In the genomic region with DNA sequence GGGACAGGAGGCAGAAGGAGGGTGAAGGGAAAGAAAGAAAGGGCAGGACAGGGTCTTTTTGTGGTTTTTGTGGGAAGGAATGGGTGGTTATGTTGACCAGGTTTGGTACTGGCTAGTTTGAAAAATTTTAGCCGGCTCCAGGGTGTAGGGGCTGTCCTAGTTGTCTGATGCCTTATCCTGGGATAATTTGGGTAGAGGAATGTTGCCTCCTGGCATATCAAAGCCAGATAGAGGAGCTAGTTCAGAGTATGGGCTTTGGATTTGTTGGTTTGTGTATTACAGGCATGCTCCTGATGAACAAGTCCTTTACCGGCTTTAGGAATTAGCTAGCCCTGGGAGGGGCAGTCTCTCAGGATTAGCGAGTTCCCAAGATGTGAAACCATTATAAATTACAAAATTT, we compare ENCODE assay signal across 22 cellular contexts.
DNase-seq lines count a peak whose midpoint lies in the region; ATAC-seq and TF ChIP-seq lines count a peak whose summit lies in the region.
"Had no signal": no experiment of that assay in that cellular context is flagged by ENCODE, and none has a peak within 500 bp of the region (broad histone marks: within the 10 kb centered on the region; RNA-seq: fewer than 3 reads in every experiment).

No MANE protein-coding gene starts in this region.

- dilution Hi-C loops in IMR-90 (cut with HindIII; ENCODE audit: low sequenced_read_pairs, unreplicated experiment), result no loop called here

- peak overlapping the region; percentile 8; the same call in 2 of the 3 replicates for H2BK15ac ChIP-seq in IMR-90 (ENCODE audit: low read depth, low read length)

- no peak overlapping the region for H2AK9ac ChIP-seq in IMR-90 (replicated peaks; ENCODE audit: low read depth, low read length, poor library complexity)

- H3K27ac Mint-ChIP-seq in type B pancreatic cell, result peak overlapping the region; percentile 64
- H3K27ac Mint-ChIP-seq: B cell; CD4-positive, CD25-positive, alpha-beta regulatory T cell; CD8-positive, alpha-beta T cell; H9; HFFc6 had no signal

- 0 out of 2 replicates have a peak, but pooled peaks cover 3% of the 10 kb centered on the region for H3K9me1 ChIP-seq in IMR-90 (ENCODE audit: insufficient read depth, low read length)

- ATAC-seq in IMR-90 (ENCODE audit: low read depth), result no peak
- peak; percentile 41 for ATAC-seq in esophagus mucosa
- ATAC-seq: CD8-positive, alpha-beta T cell; GM12878; HCT116 had no signal

- H3K14ac ChIP-seq in IMR-90 (replicated peaks; ENCODE audit: low read depth, low read length), result no peak overlapping the region

- no peaks in the 10 kb centered on the region for H3K79me1 ChIP-seq in IMR-90 (ENCODE audit: low read depth in 1 of 2, low read length in 2 of 2)

- H3K36me3 Mint-ChIP-seq in type B pancreatic cell, result no peaks in the 10 kb centered on the region
- H3K36me3 Mint-ChIP-seq: CD4-positive, CD25-positive, alpha-beta regulatory T cell; CD8-positive, alpha-beta T cell had no signal

- peak overlapping the region; percentile 26 for H3K4ac ChIP-seq in IMR-90 (ENCODE audit: low read depth, low read length)

- H4K8ac ChIP-seq in IMR-90 (ENCODE audit: low read depth in 2 of 2, low read length in 2 of 2), result peak overlapping the region in 1 of 2 experiments; percentile 48; a peak in 3 of 4 replicates

- H2AFZ ChIP-seq in IMR-90 (replicated peaks; ENCODE audit: low read length, poor library complexity), result no peak overlapping the region
- H2AFZ ChIP-seq: GM23248 had no signal

- H3K9me3 Mint-ChIP-seq in type B pancreatic cell, result no peaks in the 10 kb centered on the region
- H3K9me3 Mint-ChIP-seq: CD8-positive, alpha-beta T cell; H9 had no signal

- peak overlapping the region; percentile 1 for H2BK20ac ChIP-seq in IMR-90 (ENCODE audit: low read depth, low read length)

- H3K9ac ChIP-seq in IMR-90 (ENCODE audit: low read depth, low read length), result no peak overlapping the region
- H3K9ac ChIP-seq: BLaER1, GM23248 had no signal

- H4K91ac ChIP-seq in IMR-90 (ENCODE audit: insufficient read depth, low read depth, low read length), result peak overlapping the region; percentile 48

- H3K56ac ChIP-seq in IMR-90 (ENCODE audit: extremely low read depth, insufficient read depth, low read length), result no peak overlapping the region

- H3K27ac ChIP-seq in IMR-90 (ENCODE audit: insufficient read depth, low read length) (peak overlapping the region; percentile 35; the same call in 1 of the 2 replicates), cingulate gyrus (ENCODE audit: low read depth, low read length) (peak overlapping the region; percentile 42), esophagus squamous epithelium (peak overlapping the region in 1 of 4 donors; percentile 61)
- H3K27ac ChIP-seq: BLaER1, C4-2B, GM23248 had no signal

- TF ChIP-seq CTCF in IMR-90 (conservative IDR thresholded peaks at IDR 0.05; ENCODE audit: low read depth, low read length) (no peak), type B pancreatic cell (conservative IDR thresholded peaks at IDR 0.05) (no peak), esophagus squamous epithelium (IDR thresholded peaks at IDR 0.05) (no peak)

- no peak for TF ChIP-seq RAD21 in IMR-90 (IDR thresholded peaks at IDR 0.05; ENCODE audit: low read length)

- H2BK120ac ChIP-seq in IMR-90 (ENCODE audit: low read depth, low read length), result peak overlapping the region; percentile 31

- H3K4me3 Mint-ChIP-seq in type B pancreatic cell, result peak overlapping the region; percentile 49
- H3K4me3 Mint-ChIP-seq: B cell; CD4-positive, CD25-positive, alpha-beta regulatory T cell; CD8-positive, alpha-beta T cell; H9; HFFc6 had no signal

- intact Hi-C loops in IMR-90 (cut with micrococcal nuclease) (no loop called here), esophagus squamous epithelium (cut with DNase I) (no loop called here)

- H4K20me1 ChIP-seq in IMR-90 (ENCODE audit: insufficient read depth, low read length), result no peaks in the 10 kb centered on the region
- H4K20me1 ChIP-seq: BLaER1 had no signal

- H3K4me1 ChIP-seq in IMR-90 (ENCODE audit: control insufficient read depth, insufficient read depth, low read length) (peaks cover 33% of the 10 kb centered on the region), esophagus squamous epithelium (peaks cover 0 to 11% (median 3%) of the 10 kb centered on the region in 3 donors)
- H3K4me1 ChIP-seq: Caco-2 had no signal

- peak overlapping the region; percentile 86 for H4K5ac ChIP-seq in IMR-90 (ENCODE audit: low read depth, low read length)

- H2BK5ac ChIP-seq in IMR-90 (ENCODE audit: low read depth, low read length, poor library complexity, severe bottlenecking), result no peak overlapping the region

- H3K4me1 Mint-ChIP-seq in type B pancreatic cell (ENCODE audit: unreplicated experiment), result no peaks in the 10 kb centered on the region
- H3K4me1 Mint-ChIP-seq: B cell; CD4-positive, CD25-positive, alpha-beta regulatory T cell; H9 had no signal

- no TSS peak for BruUV-seq in IMR-90 (replicated peaks; lab: Mats Ljungman, UMichigan)

- H3K36me3 ChIP-seq in IMR-90 (ENCODE audit: control insufficient read depth, insufficient read depth, low read length) (no peaks in the 10 kb centered on the region), esophagus squamous epithelium (no peaks in the 10 kb centered on the region)
- H3K36me3 ChIP-seq: BLaER1 had no signal

- POLR2A ChIA-PET in IMR-90 (lab: Charles Lee; ENCODE audit: unreplicated experiment), result no interaction called here

- 0 out of 2 replicates have a peak overlapping the region, but pooled peaks have one; percentile 13 for H2AK5ac ChIP-seq in IMR-90 (ENCODE audit: low read depth, low read length)

- in situ Hi-C loops in IMR-90 (cut with MboI; ENCODE audit: low sequenced_read_pairs), result loop anchor here (10.0 kb wide), 1 partner anchor 142 kb away; no protein-coding TSS in a partner anchor

- DNase-seq in IMR-90, result no peak
- DNase-seq in type B pancreatic cell (ENCODE audit: extremely low spot score, unreplicated experiment), result no peak
- no peak for DNase-seq in GOT3 (lab: John Stamatoyannopoulos, UW)
- DNase-seq in esophagus squamous epithelium (lab: John Stamatoyannopoulos, UW), result no peak
- DNase-seq in A172 (ENCODE audit: low spot score), result no peak
- DNase-seq: 8988T; CD4-positive, CD25-positive, alpha-beta regulatory T cell; CD8-positive, alpha-beta T cell; DMS153; DND-41; GDM1; GM23248; H9; HFFc6 had no signal

- no CpG with 5 or more reads among the region's 3 CpGs for WGBS in IMR-90 (ENCODE audit: extremely low coverage in 2 of 2, insufficient read length in 1 of 2), 2 experiments
- 60 to 62% methylated on average over 3 of the region's 3 CpGs for WGBS in esophagus squamous epithelium, 2 donors

- peak overlapping the region; percentile 68; the same call in 1 of the 2 replicates for H3K18ac ChIP-seq in IMR-90 (ENCODE audit: low read depth, low read length)

- H3K9me3 ChIP-seq in IMR-90 (ENCODE audit: control insufficient read depth, insufficient read depth, low read length), result no peaks in the 10 kb centered on the region
- H3K9me3 ChIP-seq in esophagus squamous epithelium, result no peaks in the 10 kb centered on the region
- H3K9me3 ChIP-seq: BLaER1, Caco-2 had no signal

- no peak overlapping the region for H3K4me2 ChIP-seq in IMR-90 (ENCODE audit: low read depth, low read length)
- H3K4me2 ChIP-seq: BLaER1 had no signal

- TF ChIP-seq POLR2A in IMR-90 (IDR thresholded peaks at IDR 0.05; ENCODE audit: low read depth, low read length) (no peak), esophagus squamous epithelium (IDR thresholded peaks at IDR 0.05) (no peak)

- H3K23ac ChIP-seq in IMR-90 (ENCODE audit: low read depth, low read length), result no peak overlapping the region

- H3K27me3 Mint-ChIP-seq in type B pancreatic cell, result peaks cover 3% of the 10 kb centered on the region

- H3K27me3 ChIP-seq in IMR-90 (ENCODE audit: control insufficient read depth, insufficient read depth, low read length) (no peaks in the 10 kb centered on the region), esophagus squamous epithelium (no peaks in the 10 kb centered on the region)
- H3K27me3 ChIP-seq: BLaER1 had no signal

- no peak overlapping the region for H3K4me3 ChIP-seq in IMR-90 (ENCODE audit: insufficient read depth, low read depth, low read length)
- H3K4me3 ChIP-seq in esophagus squamous epithelium, result no peak overlapping the region
- H3K4me3 ChIP-seq: BLaER1, GM12878, GM23248 had no signal

- CTCF ChIA-PET in IMR-90 (lab: Yijun Ruan, JAX), result interaction anchor here (0.5 to 0.6 kb wide), 2 partner anchors 21 to 76 kb away, joined by 3 read pairs; no protein-coding TSS in a partner anchor

TF ChIP-seq in IMR-90, 13 proteins besides CTCF, POLR2A, EP300 and RAD21 (continues in another document):
- TF ChIP-seq MAFK (IDR thresholded peaks at IDR 0.05; ENCODE audit: low read depth, low read length), result no peak
- no peak for TF ChIP-seq MXI1 (IDR thresholded peaks at IDR 0.05; ENCODE audit: borderline replicate concordance, low read depth, low read length)
- no peak for TF ChIP-seq FOS (IDR thresholded peaks at IDR 0.05; ENCODE audit: low read depth, low read length)
- TF ChIP-seq NFE2L2 (IDR thresholded peaks at IDR 0.05; ENCODE audit: low read depth, low read length), result no peak
- TF ChIP-seq CHD1 (IDR thresholded peaks at IDR 0.05; ENCODE audit: low read depth, low read length), result no peak
- TF ChIP-seq CEBPB (IDR thresholded peaks at IDR 0.05; ENCODE audit: low read depth, low read length), result no peak
- no peak for TF ChIP-seq RCOR1 (IDR thresholded peaks at IDR 0.05; ENCODE audit: insufficient replicate concordance, low read length)
- TF ChIP-seq RFX5 (IDR thresholded peaks at IDR 0.05; ENCODE audit: low read depth, low read length), result no peak
- TF ChIP-seq, protein P1, sequence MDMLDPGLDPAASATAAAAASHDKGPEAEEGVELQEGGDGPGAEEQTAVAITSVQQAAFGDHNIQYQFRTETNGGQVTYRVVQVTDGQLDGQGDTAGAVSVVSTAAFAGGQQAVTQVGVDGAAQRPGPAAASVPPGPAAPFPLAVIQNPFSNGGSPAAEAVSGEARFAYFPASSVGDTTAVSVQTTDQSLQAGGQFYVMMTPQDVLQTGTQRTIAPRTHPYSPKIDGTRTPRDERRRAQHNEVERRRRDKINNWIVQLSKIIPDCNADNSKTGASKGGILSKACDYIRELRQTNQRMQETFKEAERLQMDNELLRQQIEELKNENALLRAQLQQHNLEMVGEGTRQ (IDR thresholded peaks at IDR 0.05; ENCODE audit: low read depth, low read length), result no peak
- no peak for TF ChIP-seq SMC3 (IDR thresholded peaks at IDR 0.05; ENCODE audit: low read depth, low read length)
- no peak for TF ChIP-seq MAZ (IDR thresholded peaks at IDR 0.05; ENCODE audit: borderline replicate concordance, low read depth, low read length)
- no peak for TF ChIP-seq ELK1 (IDR thresholded peaks at IDR 0.05; ENCODE audit: borderline replicate concordance, low read depth, low read length)
